13 cellular contexts compared by ENCODE assay signal in the genomic region with DNA sequence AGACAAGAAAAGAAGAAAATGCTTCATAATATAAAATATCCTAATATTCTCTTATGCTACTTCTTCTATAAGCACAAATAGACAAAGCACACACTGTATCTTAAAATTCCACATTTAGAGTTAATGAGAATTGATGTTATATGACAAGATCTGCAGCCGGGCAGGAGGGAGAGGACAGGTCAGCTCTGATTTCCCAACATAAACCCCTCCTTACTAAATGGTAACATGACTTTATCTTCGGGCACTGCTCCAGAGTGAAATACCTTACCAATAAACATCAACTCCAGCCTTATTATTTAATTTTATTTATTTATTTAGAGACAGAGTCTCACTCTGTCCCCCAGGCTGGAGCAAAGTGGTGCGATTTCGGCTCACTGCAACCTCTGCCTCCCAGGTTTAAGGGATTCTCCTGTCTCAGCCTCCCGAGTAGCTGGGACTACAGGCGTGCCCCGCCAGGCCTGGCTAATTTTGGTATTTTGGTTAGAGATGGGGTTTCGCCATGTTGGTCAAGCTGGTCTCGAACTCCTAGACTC. TPM values are rescaled to one million over a fixed set of nuclear protein-coding genes. Genes with fewer than 3 reads are reported as not detected.
DNase-seq lines count a peak whose midpoint lies in the region; ATAC-seq and TF ChIP-seq lines count a peak whose summit lies in the region.
"Had no signal": no experiment of that assay in that cellular context is flagged by ENCODE, and none has a peak within 500 bp of the region (broad histone marks: within the 10 kb centered on the region; RNA-seq: fewer than 3 reads in every experiment).

No MANE protein-coding gene starts in this region.

- peak overlapping the region in 1 of 3 experiments; percentile 77 for H3K4me3 Mint-ChIP-seq in nephron

- H3K27ac Mint-ChIP-seq in nephron, result peak overlapping the region; percentile 40 to 72 (median 47)

- ATAC-seq in omental fat pad (ENCODE audit: low FRiP score), result no peak
- ATAC-seq: esophagus mucosa, Right ventricle myocardium inferior had no signal

- H3K36me3 Mint-ChIP-seq in nephron (ENCODE audit: low read depth), result no peaks in the 10 kb centered on the region

- no peak overlapping the region for H3K4me3 ChIP-seq in BLaER1
- H3K4me3 ChIP-seq in HUES6 (ENCODE audit: low read depth, low read length), result peak overlapping the region; percentile 85; the same call in 1 of the 2 replicates
- H3K4me3 ChIP-seq in choroid plexus epithelial cell (ENCODE audit: low read depth, low read length), result peak overlapping the region; percentile 73

- H3K36me3 ChIP-seq in BLaER1 (no peaks in the 10 kb centered on the region), HUES6 (ENCODE audit: control insufficient read depth, insufficient read depth, low read length) (peaks cover 5% of the 10 kb centered on the region; the same call in 1 of the 2 replicates)

- H3K27me3 ChIP-seq in BLaER1 (no peaks in the 10 kb centered on the region), HUES6 (ENCODE audit: control insufficient read depth, insufficient read depth, low read length) (no peaks in the 10 kb centered on the region)

- peaks cover 32% of the 10 kb centered on the region for H3K4me1 ChIP-seq in BLaER1
- H3K4me1 ChIP-seq in HUES6 (ENCODE audit: control insufficient read depth, insufficient read depth, low read length), result peaks cover 34% of the 10 kb centered on the region

- no peaks in the 10 kb centered on the region for H3K27me3 Mint-ChIP-seq in nephron (ENCODE audit: low read depth)

- H3K9me3 ChIP-seq in BLaER1, result peaks cover 7% of the 10 kb centered on the region; the same call in 1 of the 2 replicates
- no peaks in the 10 kb centered on the region for H3K9me3 ChIP-seq in HUES6 (ENCODE audit: control insufficient read depth, insufficient read depth, low read depth, low read length)

- H4K20me1 ChIP-seq in BLaER1, result no peaks in the 10 kb centered on the region

- H3K9me3 Mint-ChIP-seq in nephron, result no peaks in the 10 kb centered on the region

- H3K4me2 ChIP-seq in BLaER1, result peak overlapping the region; percentile 96

- TF ChIP-seq CTCF in choroid plexus epithelial cell (conservative IDR thresholded peaks at IDR 0.05; ENCODE audit: low read depth, low read length) (no peak), nephron (IDR thresholded peaks at IDR 0.05; ENCODE audit: unreplicated experiment in 3 of 3) (no peak), omental fat pad (IDR thresholded peaks at IDR 0.05) (no peak)

- DNase-seq in choroid plexus epithelial cell (ENCODE audit: low read depth), result no peak
- DNase-seq in NCI-H69 (lab: John Stamatoyannopoulos, UW), result no peak
- DNase-seq in NCI-H526 (lab: John Stamatoyannopoulos, UW), result no peak
- no peak for DNase-seq in omental fat pad (ENCODE audit: low spot score)
- DNase-seq in RKO (ENCODE audit: low spot score), result no peak
- DNase-seq: islet precursor cell, NCI-H526 treated with DMSO at 0.1 percent for 48 hours had no signal

- H3K4me1 Mint-ChIP-seq in nephron, result peaks cover 31% of the 10 kb centered on the region

- H3K9ac ChIP-seq in BLaER1 (no peak overlapping the region), HUES6 (ENCODE audit: low read length) (no peak overlapping the region)

- H3K27ac ChIP-seq in BLaER1, result no peak overlapping the region
- H3K27ac ChIP-seq in HUES6 (ENCODE audit: low read depth, low read length), result no peak overlapping the region

RNA-seq across cellular contexts. Expression of a gene that starts 1.8 kb away (rescaled TPM):
- total RNA-seq in omental fat pad, result 100 to 1,000 TPM; 258 to 547 (median 341) TPM

RNA-seq across cellular contexts. Expression of a gene that starts 25.6 kb away (rescaled TPM):
- not detected for total RNA-seq in omental fat pad
- total RNA-seq: cardiac septum, esophagus mucosa, Right ventricle myocardium inferior had no signal
